In genomic region chr2:118986733-118987132, GRCh38 we compare ENCODE assay signal across 1 cellular context.
TF ChIP-seq lines count a peak whose summit lies in the region.

No MANE protein-coding gene starts in this region.

TF ChIP-seq in WTC11, 78 proteins besides CTCF, POLR2A, EP300 and RAD21 (continued from another document):
- TF ChIP-seq ARID4B (CRISPR knock-in tag; IDR thresholded peaks at IDR 0.05; ENCODE audit: borderline replicate concordance) (no peak), CREB1 (CRISPR knock-in tag; IDR thresholded peaks at IDR 0.05) (no peak)
